ENCODE assay signal across 8 cellular contexts in genomic region chrX:2967998-2968909, GRCh38. TPM values are rescaled to one million over a fixed set of nuclear protein-coding genes. Genes with fewer than 3 reads are reported as not detected.
DNase-seq lines count a peak whose midpoint lies in the region; ATAC-seq and TF ChIP-seq lines count a peak whose summit lies in the region.

No MANE protein-coding gene starts in this region.

- DNase-seq in G401 (ENCODE audit: low spot score) (peak; percentile 7), SK-N-MC (ENCODE audit: low read depth, low spot score) (no peak), BE2C (no peak), NCI-H345 treated with DMSO at 0.1 percent for 48 hours (lab: John Stamatoyannopoulos, UW; ENCODE audit: unreplicated experiment) (no peak), NCI-H524 (lab: John Stamatoyannopoulos, UW) (no peak)
- no peak for DNase-seq in effector memory CD4-positive, alpha-beta T cell

- H3K9ac ChIP-seq in SK-N-MC (ENCODE audit: insufficient read length): peak overlapping the region; percentile 34
- no peak overlapping the region for H3K9ac ChIP-seq in parathyroid adenoma

- peak overlapping the region; percentile 40 for H3K4me2 ChIP-seq in parathyroid adenoma (ENCODE audit: low read length)

- no peaks in the 10 kb centered on the region for H3K79me2 ChIP-seq in parathyroid adenoma

- TF ChIP-seq CTCF in parathyroid adenoma (IDR thresholded peaks at IDR 0.05): no peak
- TF ChIP-seq CTCF in BE2C (IDR thresholded peaks at IDR 0.05; ENCODE audit: low read depth, low read length): no peak

- H2AFZ ChIP-seq in parathyroid adenoma: no peak overlapping the region

- H3K27me3 ChIP-seq in effector memory CD4-positive, alpha-beta T cell (replicated peaks; ENCODE audit: control insufficient read depth, insufficient read depth, low read length, poor library complexity, severe bottlenecking): no peaks in the 10 kb centered on the region
- no peaks in the 10 kb centered on the region for H3K27me3 ChIP-seq in parathyroid adenoma (ENCODE audit: control insufficient read depth, insufficient read depth, low read length)
- no peaks in the 10 kb centered on the region for H3K27me3 ChIP-seq in BE2C

- no peaks in the 10 kb centered on the region for H3K36me3 ChIP-seq in SK-N-MC (ENCODE audit: insufficient read depth, low read length)
- H3K36me3 ChIP-seq in effector memory CD4-positive, alpha-beta T cell (ENCODE audit: control insufficient read depth, insufficient read depth, low read length): no peaks in the 10 kb centered on the region
- no peaks in the 10 kb centered on the region for H3K36me3 ChIP-seq in parathyroid adenoma (ENCODE audit: control insufficient read depth, insufficient read depth, low read length)
- no peaks in the 10 kb centered on the region for H3K36me3 ChIP-seq in BE2C

- no peak for ATAC-seq in GM21360 (IDR thresholded peaks at IDR 0.05; ENCODE audit: unreplicated experiment)

- in situ Hi-C loops in G401 (cut with HindIII; ENCODE audit: low sequenced_read_pairs): no loop called here

- H3K4me3 ChIP-seq in SK-N-MC (peak overlapping the region; percentile 64), parathyroid adenoma (ENCODE audit: low read depth, low read length) (no peak overlapping the region), BE2C (ENCODE audit: low read depth, low read length) (no peak overlapping the region)
- H3K4me3 ChIP-seq in effector memory CD4-positive, alpha-beta T cell (ENCODE audit: insufficient read depth, low read depth, low read length, poor library complexity, severe bottlenecking): peak overlapping the region; percentile 8

- H3K9me3 ChIP-seq in SK-N-MC (ENCODE audit: low read depth, low read length): no peaks in the 10 kb centered on the region
- H3K9me3 ChIP-seq in effector memory CD4-positive, alpha-beta T cell (ENCODE audit: control insufficient read depth, low read length): no peaks in the 10 kb centered on the region
- no peaks in the 10 kb centered on the region for H3K9me3 ChIP-seq in parathyroid adenoma (ENCODE audit: control insufficient read depth, low read length)
- H3K9me3 ChIP-seq in BE2C: no peaks in the 10 kb centered on the region

- H3K27ac ChIP-seq in SK-N-MC (0 out of 2 replicates have a peak overlapping the region, but pooled peaks have one; percentile 6), parathyroid adenoma (no peak overlapping the region)
- no peak overlapping the region for H3K27ac ChIP-seq in effector memory CD4-positive, alpha-beta T cell (ENCODE audit: insufficient read depth, low read length, poor library complexity, severe bottlenecking)

- H3K4me1 ChIP-seq in effector memory CD4-positive, alpha-beta T cell (ENCODE audit: control insufficient read depth, insufficient read depth, low read length, poor library complexity, severe bottlenecking): no peaks in the 10 kb centered on the region
- H3K4me1 ChIP-seq in parathyroid adenoma: no peaks in the 10 kb centered on the region
- no peaks in the 10 kb centered on the region for H3K4me1 ChIP-seq in BE2C

RNA-seq across cellular contexts. Expression of gene ARSH, which starts 38.1 kb away (rescaled TPM):
- total RNA-seq in G401 (2014; rRNA removed; shearing (Covaris generic)): not detected in 2 replicates
- polyA plus RNA-seq in BE2C (2012; ENCODE audit: insufficient read depth, insufficient read length, low read depth): 0.69 TPM

RNA-seq across cellular contexts. Expression of gene ARSD, which starts 39.1 kb away (rescaled TPM):
- total RNA-seq in G401 (2014; rRNA removed; shearing (Covaris generic)): 0.06 TPM in 1 of 2 replicates, not detected in the other
- 4.2 TPM for polyA plus RNA-seq in BE2C (2012; ENCODE audit: insufficient read depth, insufficient read length, low read depth)

Comparison
In these comparisons a context has a peak if more than half of its experiments do, and no peak if none do; other contexts are left out.
1. H3K4me3 ChIP-seq: peak in SK-N-MC (single experiment) and effector memory CD4-positive, alpha-beta T cell (single experiment); none in parathyroid adenoma (single experiment) and BE2C (single experiment).